ENCODE assay signal across 1 cellular context in the genomic region with DNA sequence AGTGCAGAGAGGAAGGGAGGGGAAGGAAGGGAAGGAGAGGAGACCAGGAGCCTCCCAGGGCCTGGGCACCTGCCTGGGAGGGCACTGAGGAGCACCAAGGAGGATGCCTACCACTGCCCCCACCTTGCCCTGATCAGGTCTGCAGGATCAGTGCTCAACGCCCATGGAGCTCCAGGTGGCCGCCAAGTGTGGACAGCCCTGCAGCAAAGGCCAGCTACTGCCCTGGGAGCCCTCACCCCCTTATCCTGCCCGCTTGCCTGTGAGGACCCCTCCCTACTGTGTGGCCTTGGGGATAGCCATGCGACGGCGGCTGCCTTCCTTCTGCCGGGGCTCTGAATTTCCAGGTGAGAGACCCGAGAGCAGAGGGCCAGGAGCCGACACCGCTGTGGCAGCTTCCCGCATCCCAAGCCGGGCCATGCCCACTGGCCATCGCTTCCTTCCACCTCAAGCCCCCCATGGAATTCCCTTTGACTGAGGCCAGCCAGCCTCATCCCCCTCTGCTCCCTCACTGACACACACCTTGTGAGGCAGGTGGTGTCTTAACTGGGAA.
TF ChIP-seq lines count a peak whose summit lies in the region.

No MANE protein-coding gene starts in this region.

TF ChIP-seq in IMR-90, 13 proteins besides CTCF, POLR2A, EP300 and RAD21:
- no peak for TF ChIP-seq MAZ (IDR thresholded peaks at IDR 0.05; ENCODE audit: borderline replicate concordance, low read depth, low read length)
- TF ChIP-seq USF2 (IDR thresholded peaks at IDR 0.05; ENCODE audit: low read depth, low read length): no peak
- no peak for TF ChIP-seq NFE2L2 (IDR thresholded peaks at IDR 0.05; ENCODE audit: low read depth, low read length)
- no peak for TF ChIP-seq SMC3 (IDR thresholded peaks at IDR 0.05; ENCODE audit: low read depth, low read length)
- TF ChIP-seq MAFK (IDR thresholded peaks at IDR 0.05; ENCODE audit: low read depth, low read length): no peak
- no peak for TF ChIP-seq RCOR1 (IDR thresholded peaks at IDR 0.05; ENCODE audit: insufficient replicate concordance, low read length)
- no peak for TF ChIP-seq CEBPB (IDR thresholded peaks at IDR 0.05; ENCODE audit: low read depth, low read length)
- no peak for TF ChIP-seq BHLHE40 (IDR thresholded peaks at IDR 0.05; ENCODE audit: low read depth, low read length)
- TF ChIP-seq RFX5 (IDR thresholded peaks at IDR 0.05; ENCODE audit: low read depth, low read length): no peak
- TF ChIP-seq, protein P1, sequence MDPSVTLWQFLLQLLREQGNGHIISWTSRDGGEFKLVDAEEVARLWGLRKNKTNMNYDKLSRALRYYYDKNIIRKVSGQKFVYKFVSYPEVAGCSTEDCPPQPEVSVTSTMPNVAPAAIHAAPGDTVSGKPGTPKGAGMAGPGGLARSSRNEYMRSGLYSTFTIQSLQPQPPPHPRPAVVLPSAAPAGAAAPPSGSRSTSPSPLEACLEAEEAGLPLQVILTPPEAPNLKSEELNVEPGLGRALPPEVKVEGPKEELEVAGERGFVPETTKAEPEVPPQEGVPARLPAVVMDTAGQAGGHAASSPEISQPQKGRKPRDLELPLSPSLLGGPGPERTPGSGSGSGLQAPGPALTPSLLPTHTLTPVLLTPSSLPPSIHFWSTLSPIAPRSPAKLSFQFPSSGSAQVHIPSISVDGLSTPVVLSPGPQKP (IDR thresholded peaks at IDR 0.05; ENCODE audit: borderline replicate concordance, low read depth, low read length): no peak
